9 cellular contexts compared by ENCODE assay signal in the genomic region with DNA sequence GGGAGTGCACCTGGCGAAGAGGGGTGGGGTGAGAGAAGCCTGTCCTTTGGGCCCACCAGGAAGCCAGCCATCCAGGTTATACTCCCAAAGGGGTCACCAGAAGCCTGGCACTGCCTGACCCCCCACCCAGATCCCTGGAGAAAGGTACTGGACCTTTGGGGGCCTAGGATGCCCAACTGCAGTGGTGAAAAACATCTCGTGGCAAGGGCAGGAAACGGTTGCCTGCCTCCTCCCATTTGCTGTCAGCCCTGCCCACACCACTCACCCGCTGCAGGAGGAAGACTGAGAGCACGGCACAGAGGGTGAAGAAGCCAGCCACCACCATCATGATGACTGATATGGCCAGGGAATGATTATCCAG. TPM values are rescaled to one million over a fixed set of nuclear protein-coding genes. Genes with fewer than 3 reads are reported as not detected.
DNase-seq lines count a peak whose midpoint lies in the region; TF ChIP-seq lines count a peak whose summit lies in the region.
"Had no signal": no experiment of that assay in that cellular context is flagged by ENCODE, and none has a peak within 500 bp of the region (broad histone marks: within the 10 kb centered on the region; RNA-seq: fewer than 3 reads in every experiment).

No MANE protein-coding gene starts in this region.

- no peak overlapping the region for H3K27ac Mint-ChIP-seq in neural crest cell (ENCODE audit: unreplicated experiment)
- peak overlapping the region; percentile 95 for H3K27ac Mint-ChIP-seq in stimulated activated naive CD8-positive, alpha-beta T cell treated with anti-CD3 and anti-CD28 coated beads, Interleukin-15, Interleukin-2, amounts not matched to agents 100 ng/mL and 50 ng/mL, for 24 hours

- H3K36me3 Mint-ChIP-seq in neural crest cell (ENCODE audit: low read depth): peaks cover 7% of the 10 kb centered on the region
- H3K36me3 Mint-ChIP-seq in stimulated activated naive CD8-positive, alpha-beta T cell treated with anti-CD3 and anti-CD28 coated beads, Interleukin-15, Interleukin-2, amounts not matched to agents 100 ng/mL and 50 ng/mL, for 24 hours (ENCODE audit: low read depth): peaks cover 45% of the 10 kb centered on the region

- H3K4me1 Mint-ChIP-seq in neural crest cell: peaks cover 23% of the 10 kb centered on the region
- peaks cover 52% of the 10 kb centered on the region for H3K4me1 Mint-ChIP-seq in stimulated activated naive CD8-positive, alpha-beta T cell treated with anti-CD3 and anti-CD28 coated beads, Interleukin-15, Interleukin-2, amounts not matched to agents 100 ng/mL and 50 ng/mL, for 24 hours (ENCODE audit: low read depth)

- peak overlapping the region; percentile 68 for H3K4me3 Mint-ChIP-seq in neural crest cell
- H3K4me3 Mint-ChIP-seq in stimulated activated naive CD8-positive, alpha-beta T cell treated with anti-CD3 and anti-CD28 coated beads, Interleukin-15, Interleukin-2, amounts not matched to agents 100 ng/mL and 50 ng/mL, for 24 hours: peak overlapping the region; percentile 37

- TF ChIP-seq CTCF in neural crest cell (conservative IDR thresholded peaks at IDR 0.05): no peak

- no peaks in the 10 kb centered on the region for H3K27me3 Mint-ChIP-seq in neural crest cell (ENCODE audit: low read depth)
- H3K27me3 Mint-ChIP-seq in stimulated activated naive CD8-positive, alpha-beta T cell treated with anti-CD3 and anti-CD28 coated beads, Interleukin-15, Interleukin-2, amounts not matched to agents 100 ng/mL and 50 ng/mL, for 24 hours: no peaks in the 10 kb centered on the region

- peak; percentile 32 for DNase-seq in T-helper 9 cell
- peak; percentile 33 to 41 for DNase-seq in activated T-helper 1 cell treated with anti-CD3 and anti-CD28 coated beads, Interleukin-2, amount 50 U/mL, for 16 hours (ENCODE audit: low read depth in 1 of 2, low spot score in 1 of 2)
- no peak for DNase-seq in neural crest cell (ENCODE audit: low read depth, low spot score)
- no peak for DNase-seq in midbrain (lab: John Stamatoyannopoulos, UW)
- DNase-seq in GOT3 (lab: John Stamatoyannopoulos, UW): no peak
- no peak for DNase-seq in OCI-M2 (lab: John Stamatoyannopoulos, UW; ENCODE audit: unreplicated experiment)
- no peak for DNase-seq in NCI-H510A treated with DMSO at 0.1 percent for 48 hours (lab: John Stamatoyannopoulos, UW)
- DNase-seq: NCI-H187 had no signal

- no peaks in the 10 kb centered on the region for H3K9me3 Mint-ChIP-seq in neural crest cell
- no peaks in the 10 kb centered on the region for H3K9me3 Mint-ChIP-seq in stimulated activated naive CD8-positive, alpha-beta T cell treated with anti-CD3 and anti-CD28 coated beads, Interleukin-15, Interleukin-2, amounts not matched to agents 100 ng/mL and 50 ng/mL, for 24 hours

RNA-seq across cellular contexts. Expression of a gene that starts 2.2 kb away (rescaled TPM):
- 48.4 TPM in 2 replicates for total RNA-seq in neural crest cell

RNA-seq across cellular contexts. Expression of a gene that starts 18.8 kb away (rescaled TPM):
- total RNA-seq in neural crest cell: not detected in 2 replicates

RNA-seq across cellular contexts. Expression of a gene that starts 28.0 kb away (rescaled TPM):
- 40.4 and 42.0 TPM in 2 replicates for total RNA-seq in neural crest cell

RNA-seq across cellular contexts. Expression of a gene that starts 32.6 kb away (rescaled TPM):
- total RNA-seq in neural crest cell: not detected in 2 replicates

RNA-seq across cellular contexts. Expression of a gene that starts 44.7 kb away (rescaled TPM):
- 42.6 and 43.8 TPM in 2 replicates for total RNA-seq in neural crest cell

Comparison
In these comparisons a context has a peak if more than half of its experiments do, and no peak if none do; other contexts are left out.
1. DNase-seq: peak in T-helper 9 cell (single experiment) and activated T-helper 1 cell treated with anti-CD3 and anti-CD28 coated beads, Interleukin-2, amount 50 U/mL, for 16 hours (2 of 2); none in neural crest cell (single experiment), midbrain (single experiment), GOT3 (single experiment), OCI-M2 (single experiment) and NCI-H510A treated with DMSO at 0.1 percent for 48 hours (single experiment).